Comparison of ENCODE assay signal across 1 cellular context in the genomic region with DNA sequence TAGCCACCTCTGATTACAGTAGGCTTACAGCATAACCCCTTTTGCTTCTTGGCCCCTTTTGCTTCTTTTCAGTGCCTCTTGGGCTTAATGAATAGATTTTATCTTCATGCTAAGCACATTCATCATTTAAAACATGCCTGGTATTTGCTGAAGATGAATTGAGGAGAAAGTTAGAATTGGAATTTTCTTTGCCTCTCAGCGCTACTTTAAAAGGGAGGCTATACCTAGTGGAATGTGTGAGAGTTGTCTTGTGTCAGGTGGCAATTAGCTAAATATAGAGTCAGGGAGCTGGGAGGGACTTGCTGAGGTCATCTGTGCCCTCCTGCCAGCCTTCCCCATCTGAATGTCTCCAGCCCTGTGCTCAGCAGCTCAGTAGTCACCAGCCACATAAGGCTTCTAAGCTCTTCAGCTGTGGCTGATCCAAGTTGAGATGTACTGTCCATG.
TF ChIP-seq lines count a peak whose summit lies in the region.

No MANE protein-coding gene starts in this region.

TF ChIP-seq in GM23338, 12 proteins besides CTCF, POLR2A, EP300 and RAD21 (continued from another document):
- TF ChIP-seq ZNF462 (CRISPR knock-in tag; IDR thresholded peaks at IDR 0.05), result no peak
- TF ChIP-seq JUNB (IDR thresholded peaks at IDR 0.05; ENCODE audit: unreplicated experiment), result no peak
